In genomic region chr2:47494267-47495130, GRCh38 we compare ENCODE assay signal across 25 cellular contexts.
"Had no signal": no experiment of that assay in that cellular context is flagged by ENCODE, and none has a peak within 500 bp of the region (broad histone marks: within the 10 kb centered on the region; RNA-seq: fewer than 3 reads in every experiment).

No MANE protein-coding gene starts in this region.

- DNase-seq: activated CD4-positive, alpha-beta memory T cell treated with anti-CD3 and anti-CD28 coated beads, Interleukin-2, amount 10 ng/mL, durations not matched to agents 7 days and 5 days; activated CD4-positive, alpha-beta T cell treated with anti-CD3 and anti-CD28 coated beads for 36 hours; activated CD4-positive, alpha-beta T cell treated with anti-CD3 and anti-CD28 coated beads, Interleukin-2, amount 50 U/mL, for 1 hour; activated CD4-positive, CD25-positive, alpha-beta regulatory T cell; activated CD8-positive, alpha-beta memory T cell treated with anti-CD3 and anti-CD28 coated beads, Interleukin-2, amount 50 U/mL, for 48 hours; activated naive CD8-positive, alpha-beta T cell treated with anti-CD3 and anti-CD28 coated beads, Interleukin-2, amount 50 U/mL, for 24 hours; activated T-cell treated with anti-CD3 and anti-CD28 coated beads, Interleukin-2, amount 50 U/mL, for 1 hour; amniotic stem cell; Karpas-422; MM.1S; NCI-H1105; NCI-H1436; NCI-H1694 treated with DMSO at 0.1 percent for 48 hours; NCI-H2029 treated with DMSO at 0.1 percent for 48 hours; NCI-H345; NCI-H510A; NCI-H526 treated with DMSO at 0.1 percent for 48 hours; PC-3; SHP77 treated with DMSO at 0.1 percent for 48 hours; T-helper 2 cell; T1000 had no signal

- FAIRE-seq: astrocyte, RCC 7860, TTC549 had no signal

- ATAC-seq: activated CD4-positive, alpha-beta T cell treated with anti-CD3 and anti-CD28 coated beads for 36 hours; activated naive CD4-positive, alpha-beta T cell treated with anti-CD3 and anti-CD28 coated beads, Interleukin-2, amount 50 U/mL, for 72 hours; activated naive CD8-positive, alpha-beta T cell treated with anti-CD3 and anti-CD28 coated beads, Interleukin-2, amount 50 U/mL, for 24 hours; PC-3 had no signal
